Comparison of ENCODE assay signal across 27 cellular contexts in the genomic region with DNA sequence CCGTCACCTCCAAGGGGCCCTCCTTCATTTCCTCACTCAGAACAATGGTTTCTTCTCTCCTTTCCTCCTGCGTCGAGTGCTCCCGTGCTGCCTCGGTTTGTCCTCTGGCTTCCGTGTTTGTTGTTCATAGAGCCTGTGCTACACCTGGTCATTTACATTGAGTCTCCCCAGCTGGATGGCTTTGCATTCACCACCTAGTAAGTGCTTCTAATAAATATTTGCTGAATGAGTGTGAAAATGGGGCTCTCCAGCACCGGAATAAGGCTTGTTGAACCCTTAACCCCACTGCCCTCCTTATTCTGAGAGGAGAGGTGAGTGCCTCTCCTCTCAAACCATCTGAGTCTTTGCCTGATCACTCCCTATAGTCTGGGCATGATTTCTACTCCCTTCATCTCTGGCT.
"Had no signal": no experiment of that assay in that cellular context is flagged by ENCODE, and none has a peak within 500 bp of the region (broad histone marks: within the 10 kb centered on the region; RNA-seq: fewer than 3 reads in every experiment).

No MANE protein-coding gene starts in this region.

- ATAC-seq: activated CD4-positive, CD25-positive, alpha-beta regulatory T cell treated with anti-CD3 and anti-CD28 coated beads, Interleukin-2, amount 50 U/mL, for 24 hours; activated CD8-positive, alpha-beta T cell treated with anti-CD3 and anti-CD28 coated beads for 36 hours; activated T-cell treated with anti-CD3 and anti-CD28 coated beads, Interleukin-2, amount 50 U/mL, for 4 hours; activated T-helper 17 cell treated with anti-CD3 and anti-CD28 coated beads, Interleukin-2, amount 50 U/mL, for 72 hours; esophagus mucosa had no signal

- H3K36me3 ChIP-seq: brain microvascular endothelial cell, WERI-Rb-1 had no signal

- H3K27ac ChIP-seq: brain microvascular endothelial cell, coronary artery, dorsolateral prefrontal cortex, WERI-Rb-1 had no signal

- FAIRE-seq: astrocyte, bronchial epithelial cell, frontal cortex had no signal

- H3K4me3 ChIP-seq: coronary artery, dorsolateral prefrontal cortex had no signal

- DNase-seq: activated B cell treated with CpG ODN at 0.5 μM for 24 hours; activated CD4-positive, alpha-beta T cell treated with anti-CD3 and anti-CD28 coated beads for 48 hours; activated CD4-positive, alpha-beta T cell treated with anti-CD3 and anti-CD28 coated beads, Interleukin-2, amount 50 U/mL, for 1 hour; activated CD4-positive, alpha-beta T cell treated with anti-CD3 and anti-CD28 coated beads, Interleukin-2, amount 50 U/mL, for 48 hours; activated CD8-positive, alpha-beta memory T cell treated with anti-CD3 and anti-CD28 coated beads for 24 hours; activated CD8-positive, alpha-beta T cell treated with anti-CD3 and anti-CD28 coated beads for 36 hours; activated effector memory CD4-positive, alpha-beta T cell treated with Interleukin-2 at 50 U/mL for 16 hours; activated gamma-delta T cell treated with Interleukin-2 at 50 U/mL for 16 hours; activated naive CD4-positive, alpha-beta T cell treated with anti-CD3 and anti-CD28 coated beads, Interleukin-2, amount 50 U/mL, for 16 hours; activated naive CD4-positive, alpha-beta T cell treated with Interleukin-2 at 50 U/mL for 16 hours; activated T-cell treated with anti-CD3 and anti-CD28 coated beads, Interleukin-2, amount 50 U/mL, for 4 hours; amniotic stem cell; anterior cingulate cortex; brain microvascular endothelial cell; dorsolateral prefrontal cortex; effector memory CD4-positive, alpha-beta T cell; foreskin fibroblast; head of caudate nucleus; T1000; WERI-Rb-1 had no signal

- H3K27me3 ChIP-seq: brain microvascular endothelial cell, dorsolateral prefrontal cortex had no signal
